In genomic region chr6:83867527-83868161, GRCh38 we compare ENCODE assay signal across 8 cellular contexts. TPM values are rescaled to one million over a fixed set of nuclear protein-coding genes. Genes with fewer than 3 reads are reported as not detected.
DNase-seq lines count a peak whose midpoint lies in the region; ATAC-seq and TF ChIP-seq lines count a peak whose summit lies in the region.

No MANE protein-coding gene starts in this region.

- H3K36me3 ChIP-seq in SJSA1: peaks cover 25% of the 10 kb centered on the region
- no peaks in the 10 kb centered on the region for H3K36me3 ChIP-seq in testis (ENCODE audit: low read depth, missing control alignments)

- peak; percentile 10 for DNase-seq in activated naive CD4-positive, alpha-beta T cell treated with anti-CD3 and anti-CD28 coated beads, Interleukin-2, amount 50 U/mL, for 16 hours
- no peak for DNase-seq in activated naive CD4-positive, alpha-beta T cell (lab: John Stamatoyannopoulos, UW)
- DNase-seq in SJSA1 (ENCODE audit: low read depth in 1 of 2, low spot score in 2 of 2): peak; percentile 27 to 69
- DNase-seq in cardiac septum (ENCODE audit: low spot score): peak; percentile 78
- peak; percentile 47 for DNase-seq in testis
- no peak for DNase-seq in activated CD8-positive, alpha-beta memory T cell treated with anti-CD3 and anti-CD28 coated beads for 24 hours
- no peak for DNase-seq in AG08396 (ENCODE audit: low spot score)

- H3K27ac ChIP-seq in SJSA1 (peak overlapping the region; percentile 14; the same call in 1 of the 2 replicates), testis (no peak overlapping the region)

- 94 to 96% methylated on average over 9 of the region's 9 CpGs for whole genome bisulfite sequencing in testis, 2 donors

- H3K9me3 ChIP-seq in SJSA1 (replicated peaks) (no peaks in the 10 kb centered on the region), testis (no peaks in the 10 kb centered on the region)

- intact Hi-C loops in cardiac septum (cut with DNase I) (no loop called here), testis (cut with DNase I; ENCODE audit: low total_unique reads) (no loop called here)

- TF ChIP-seq POLR2A in testis (IDR thresholded peaks at IDR 0.05): no peak

- H3K4me1 ChIP-seq in SJSA1 (replicated peaks) (peaks cover 20% of the 10 kb centered on the region), testis (no peaks in the 10 kb centered on the region)

- TF ChIP-seq CTCF in testis (IDR thresholded peaks at IDR 0.05): no peak

- H3K4me3 ChIP-seq in SJSA1 (no peak overlapping the region), testis (no peak overlapping the region)

- H3K27me3 ChIP-seq in SJSA1 (replicated peaks) (no peaks in the 10 kb centered on the region), testis (no peaks in the 10 kb centered on the region)

- ATAC-seq in HG03354 (IDR thresholded peaks at IDR 0.05; ENCODE audit: poor library complexity, severe bottlenecking, unreplicated experiment): no peak

RNA-seq across cellular contexts. Expression of gene CYB5R4, which starts 8.2 kb away (rescaled TPM):
- 27.9 and 38.1 TPM in 2 replicates for total RNA-seq in SJSA1 (2014; rRNA removed; shearing (Covaris generic))
- 16.8 TPM for total RNA-seq in cardiac septum
- 10 to 100 TPM; 18.2 to 20.5 TPM for total RNA-seq in testis
- 53.5 TPM for polyA plus RNA-seq in testis (ENCODE audit: insufficient read depth, low read depth, low replicate concordance)

RNA-seq across cellular contexts. Expression of gene RIPPLY2, which starts 14.5 kb away (rescaled TPM):
- total RNA-seq in SJSA1 (2014; rRNA removed; shearing (Covaris generic)): not detected in 2 replicates
- total RNA-seq in cardiac septum: not detected
- total RNA-seq in testis: 1 to 10 TPM in 1 of 2 donors, under 1 TPM in 1; 0.63 to 2.1 TPM
- 0.96 TPM for polyA plus RNA-seq in testis (ENCODE audit: insufficient read depth, low read depth, low replicate concordance)

Comparison
In these comparisons a context has a peak if more than half of its experiments do, and no peak if none do; other contexts are left out.
1. DNase-seq: peak in activated naive CD4-positive, alpha-beta T cell treated with anti-CD3 and anti-CD28 coated beads, Interleukin-2, amount 50 U/mL, for 16 hours (single experiment), SJSA1 (2 of 2), cardiac septum (single experiment) and testis (single experiment); none in activated naive CD4-positive, alpha-beta T cell (0 of 4), activated CD8-positive, alpha-beta memory T cell treated with anti-CD3 and anti-CD28 coated beads for 24 hours (single experiment) and AG08396 (single experiment).